Comparison of ENCODE assay signal across 7 cellular contexts in genomic region chr11:126282742-126283591, GRCh38. TPM values are rescaled to one million over a fixed set of nuclear protein-coding genes. Genes with fewer than 3 reads are reported as not detected.
DNase-seq lines count a peak whose midpoint lies in the region; ATAC-seq and TF ChIP-seq lines count a peak whose summit lies in the region.

A gene with protein sequence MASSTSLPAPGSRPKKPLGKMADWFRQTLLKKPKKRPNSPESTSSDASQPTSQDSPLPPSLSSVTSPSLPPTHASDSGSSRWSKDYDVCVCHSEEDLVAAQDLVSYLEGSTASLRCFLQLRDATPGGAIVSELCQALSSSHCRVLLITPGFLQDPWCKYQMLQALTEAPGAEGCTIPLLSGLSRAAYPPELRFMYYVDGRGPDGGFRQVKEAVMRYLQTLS (plus strand): TSS chr11:126283093. CDS start chr11:126290895, 7,802 bp downstream.

- peaks cover 0 to 19% (median 3%) of the 10 kb centered on the region in 6 donors for H3K36me3 ChIP-seq in spleen

- H3K27ac ChIP-seq in spleen, result peak within 1 kb of the TSS; percentile 87 to 99 (median 96)

- intact Hi-C loops in spleen (cut with DNase I; ENCODE audit: low total_unique reads), result no loop called here

- H3K4me3 ChIP-seq in spleen, result peak within 1 kb of the TSS; percentile 54 to 91 (median 66)

- no peaks in the 10 kb centered on the region for H3K9me3 ChIP-seq in spleen

- 0 to 1% (median 1%) methylated on average over 33 to 82 of the region's 82 CpGs for WGBS in spleen, 5 donors

- peaks cover 25 to 66% (median 50%) of the 10 kb centered on the region in 6 donors for H3K4me1 ChIP-seq in spleen

- TF ChIP-seq CTCF in spleen (IDR thresholded peaks at IDR 0.05 in 8 of 11, conservative IDR thresholded peaks at IDR 0.05 in 3 of 11), result peak in 7 of 11 experiments; percentile 26 to 53 (median 38)

- DNase-seq in NCI-H2171 (lab: John Stamatoyannopoulos, UW), result peak; percentile 38
- peak; percentile 74 for DNase-seq in central memory CD4-positive, alpha-beta T cell
- peak; percentile 45 for DNase-seq in iris pigment epithelial cell (ENCODE audit: low read depth)
- peak; percentile 93 for DNase-seq in spleen

- H3K27me3 ChIP-seq in spleen (replicated peaks in 1 of 7), result no peaks in the 10 kb centered on the region

- TF ChIP-seq POLR2A in spleen (IDR thresholded peaks at IDR 0.05), result peak in 1 of 3 donors; percentile 51

- peak; percentile 38 for ATAC-seq in GM18519 (IDR thresholded peaks at IDR 0.05; ENCODE audit: low FRiP score, unreplicated experiment)
- ATAC-seq in HG02870 (IDR thresholded peaks at IDR 0.05; ENCODE audit: unreplicated experiment), result peak; percentile 49
- peak; percentile 63 to 66 for ATAC-seq in activated CD4-positive, CD25-positive, alpha-beta regulatory T cell treated with anti-CD3 and anti-CD28 coated beads, Interleukin-2, amount 50 U/mL, for 24 hours

RNA-seq across cellular contexts. Expression of the gene that starts here (rescaled TPM):
- 10 to 100 TPM; 15.4 to 23.5 (median 18.5) TPM for total RNA-seq in spleen
- polyA plus RNA-seq in spleen, result 1 to 10 TPM; 2.6 to 7.3 (median 3.0) TPM

Comparison
In these comparisons a context has a peak if more than half of its experiments do, and no peak if none do; other contexts are left out.
1. Peak in every context shown above with its lines: DNase-seq, ATAC-seq, H3K4me3 ChIP-seq and H3K27ac ChIP-seq.
2. DNase-seq: peak in every context shown above with its lines; median percentile 93 in spleen; 74 in central memory CD4-positive, alpha-beta T cell; 45 in iris pigment epithelial cell; 38 in NCI-H2171.